ENCODE assay signal across 6 cellular contexts in genomic region chr19:49514151-49514550, GRCh38. TPM values are rescaled to one million over a fixed set of nuclear protein-coding genes. Genes with fewer than 3 reads are reported as not detected.
A peak's percentile ranks its signal among the peaks of the same experiment; 100 is the strongest.
DNase-seq lines count a peak whose midpoint lies in the region; ATAC-seq, FAIRE-seq and TF ChIP-seq lines count a peak whose summit lies in the region.

No MANE protein-coding gene starts in this region.

- no peaks in the 10 kb centered on the region for H3K36me3 Mint-ChIP-seq in astrocyte (ENCODE audit: low read depth, unreplicated experiment)

- TF ChIP-seq CTCF in IMR-90 (conservative IDR thresholded peaks at IDR 0.05; ENCODE audit: low read depth, low read length) (no peak), astrocyte (IDR thresholded peaks at IDR 0.05; ENCODE audit: insufficient read depth, low read depth, low read length) (no peak), pancreas (IDR thresholded peaks at IDR 0.05) (no peak), lower leg skin (IDR thresholded peaks at IDR 0.05) (no peak)

- no peak overlapping the region for H2AK5ac ChIP-seq in IMR-90 (ENCODE audit: low read depth, low read length)

- H2BK120ac ChIP-seq in IMR-90 (ENCODE audit: low read depth, low read length), result no peak overlapping the region

- H2BK5ac ChIP-seq in IMR-90 (ENCODE audit: low read depth, low read length, poor library complexity, severe bottlenecking), result no peak overlapping the region

- ATAC-seq in IMR-90 (ENCODE audit: low read depth), result no peak
- peak; percentile 40 to 67 (median 54) for ATAC-seq in pancreas
- ATAC-seq in HG03175 (IDR thresholded peaks at IDR 0.05; ENCODE audit: unreplicated experiment), result no peak

- BruUV-seq in IMR-90 (replicated peaks; lab: Mats Ljungman, UMichigan), result no TSS peak

- WGBS in IMR-90 (ENCODE audit: extremely low coverage in 2 of 2, insufficient read length in 1 of 2), 2 experiments, result 88% methylated on average over 18 of the region's 21 CpGs; no CpG with 5 or more reads in 1 of the 2 experiments
- 12 to 20% methylated on average over 20 to 21 of the region's 21 CpGs for WGBS in pancreas, 2 donors
- 80 to 84% methylated on average over 14 to 21 of the region's 21 CpGs for WGBS in lower leg skin, 2 donors

- H3K27ac ChIP-seq in IMR-90 (ENCODE audit: insufficient read depth, low read length) (no peak overlapping the region), astrocyte (ENCODE audit: low read depth, low read length) (no peak overlapping the region), pancreas (no peak overlapping the region)

- intact Hi-C loops in IMR-90 (cut with micrococcal nuclease), result no loop called here
- intact Hi-C loops in pancreas (cut with DNase I), result no loop called here
- intact Hi-C loops in lower leg skin (cut with DNase I; ENCODE audit: low total_unique reads), result no loop called here

- H3K27me3 ChIP-seq in IMR-90 (ENCODE audit: control insufficient read depth, insufficient read depth, low read length) (no peaks in the 10 kb centered on the region), astrocyte (ENCODE audit: insufficient read depth, low read length) (no peaks in the 10 kb centered on the region), pancreas (no peaks in the 10 kb centered on the region)

- FAIRE-seq in astrocyte (lab: Jason Lieb, UNC) (no peak), pancreas (lab: Jason Lieb, UNC) (no peak)

- in situ Hi-C loops in IMR-90 (cut with MboI; ENCODE audit: low sequenced_read_pairs), result no loop called here

- no peak overlapping the region for H4K5ac ChIP-seq in IMR-90 (ENCODE audit: low read depth, low read length)

- peaks cover 9% of the 10 kb centered on the region; the same call in 1 of the 2 replicates for H3K36me3 ChIP-seq in IMR-90 (ENCODE audit: control insufficient read depth, insufficient read depth, low read length)
- H3K36me3 ChIP-seq in astrocyte (ENCODE audit: insufficient read depth, low read length), result no peaks in the 10 kb centered on the region
- no peaks in the 10 kb centered on the region for H3K36me3 ChIP-seq in pancreas

- H4K8ac ChIP-seq in IMR-90 (ENCODE audit: low read depth in 2 of 2, low read length in 2 of 2), result no peak overlapping the region

- H2AFZ ChIP-seq in IMR-90 (replicated peaks; ENCODE audit: low read length, poor library complexity) (peak overlapping the region; percentile 51), astrocyte (ENCODE audit: low read depth, low read length) (no peak overlapping the region)

- TF ChIP-seq RAD21 in IMR-90 (IDR thresholded peaks at IDR 0.05; ENCODE audit: low read length), result no peak

- TF ChIP-seq POLR2A in IMR-90 (IDR thresholded peaks at IDR 0.05; ENCODE audit: low read depth, low read length), result no peak
- TF ChIP-seq POLR2A in lower leg skin (IDR thresholded peaks at IDR 0.05), result no peak

- H3K27me3 Mint-ChIP-seq in astrocyte (ENCODE audit: low read depth, unreplicated experiment), result no peaks in the 10 kb centered on the region

- H3K9ac ChIP-seq in IMR-90 (ENCODE audit: low read depth, low read length), result no peak overlapping the region
- no peak overlapping the region for H3K9ac ChIP-seq in astrocyte (ENCODE audit: low read length)

- H3K4me1 ChIP-seq in IMR-90 (ENCODE audit: control insufficient read depth, insufficient read depth, low read length) (peaks cover 5% of the 10 kb centered on the region; the same call in 1 of the 2 replicates), astrocyte (ENCODE audit: insufficient read depth, low read length) (peaks cover 7% of the 10 kb centered on the region), pancreas (peaks cover 0 to 11% (median 0%) of the 10 kb centered on the region in 3 donors)

- H3K9me1 ChIP-seq in IMR-90 (ENCODE audit: insufficient read depth, low read length), result 0 out of 2 replicates have a peak, but pooled peaks cover 4% of the 10 kb centered on the region

- POLR2A ChIA-PET in IMR-90 (lab: Charles Lee; ENCODE audit: unreplicated experiment), result interaction anchor here (0.6 to 1.0 kb wide), 2 partner anchors 26 to 117 kb away, joined by 3 read pairs; no protein-coding TSS in a partner anchor

- H3K4me1 Mint-ChIP-seq in astrocyte (ENCODE audit: low read depth, unreplicated experiment), result peaks cover 5% of the 10 kb centered on the region

- no peak overlapping the region for H3K4me3 Mint-ChIP-seq in astrocyte (ENCODE audit: unreplicated experiment)

- CTCF ChIA-PET in IMR-90 (lab: Yijun Ruan, JAX), result interaction anchor here (0.7 kb wide), 1 partner anchor 56 kb away, joined by 3 read pairs; no protein-coding TSS in a partner anchor

- H4K20me1 ChIP-seq in IMR-90 (ENCODE audit: insufficient read depth, low read length) (no peaks in the 10 kb centered on the region), astrocyte (ENCODE audit: insufficient read depth, low read length) (no peaks in the 10 kb centered on the region)

- no peaks in the 10 kb centered on the region for H3K79me2 ChIP-seq in astrocyte (ENCODE audit: insufficient read depth, low read length)

- H2BK20ac ChIP-seq in IMR-90 (ENCODE audit: low read depth, low read length), result no peak overlapping the region

- no peak overlapping the region for H4K91ac ChIP-seq in IMR-90 (ENCODE audit: insufficient read depth, low read depth, low read length)

- H3K4ac ChIP-seq in IMR-90 (ENCODE audit: low read depth, low read length), result no peak overlapping the region

- no peak overlapping the region for H3K56ac ChIP-seq in IMR-90 (ENCODE audit: extremely low read depth, insufficient read depth, low read length)

- H3K23ac ChIP-seq in IMR-90 (ENCODE audit: low read depth, low read length), result no peak overlapping the region

- H3K79me1 ChIP-seq in IMR-90 (ENCODE audit: low read depth in 1 of 2, low read length in 2 of 2), result peaks cover 6 to 8% of the 10 kb centered on the region in 2 experiments; a peak in 2 of 4 replicates

- no peaks in the 10 kb centered on the region for H3K9me3 ChIP-seq in IMR-90 (ENCODE audit: control insufficient read depth, insufficient read depth, low read length)
- H3K9me3 ChIP-seq in astrocyte (ENCODE audit: insufficient read depth, low read depth, low read length), result no peaks in the 10 kb centered on the region
- H3K9me3 ChIP-seq in pancreas, result no peaks in the 10 kb centered on the region

- H2AK9ac ChIP-seq in IMR-90 (replicated peaks; ENCODE audit: low read depth, low read length, poor library complexity), result peak overlapping the region; percentile 82

- dilution Hi-C loops in IMR-90 (cut with HindIII; ENCODE audit: low sequenced_read_pairs, unreplicated experiment), result no loop called here

- DNase-seq in IMR-90 (no peak), astrocyte (ENCODE audit: low read depth) (no peak), pancreas (peak in 3 of 6 donors; percentile 35 to 82 (median 61)), lower leg skin (ENCODE audit: low spot score in 2 of 2) (no peak), superior temporal gyrus (ENCODE audit: extremely low spot score) (no peak)

- no peak overlapping the region for H3K14ac ChIP-seq in IMR-90 (replicated peaks; ENCODE audit: low read depth, low read length)

- H3K4me3 ChIP-seq in IMR-90 (ENCODE audit: insufficient read depth, low read depth, low read length) (no peak overlapping the region), astrocyte (ENCODE audit: insufficient read depth, low read depth, low read length) (no peak overlapping the region), pancreas (peak overlapping the region; percentile 13 to 80 (median 74)), lower leg skin (ENCODE audit: low read depth, poor library complexity, severe bottlenecking) (no peak overlapping the region)

- H2BK15ac ChIP-seq in IMR-90 (ENCODE audit: low read depth, low read length), result no peak overlapping the region

- no peak overlapping the region; the same call in 1 of the 2 replicates for H3K4me2 ChIP-seq in IMR-90 (ENCODE audit: low read depth, low read length)
- H3K4me2 ChIP-seq in astrocyte (ENCODE audit: low read length), result peak overlapping the region; percentile 92

- no peak overlapping the region for H3K27ac Mint-ChIP-seq in astrocyte (ENCODE audit: unreplicated experiment)

- H3K18ac ChIP-seq in IMR-90 (ENCODE audit: low read depth, low read length), result no peak overlapping the region

- H3K9me3 Mint-ChIP-seq in astrocyte (ENCODE audit: unreplicated experiment), result no peaks in the 10 kb centered on the region

RNA-seq across cellular contexts. Expression of gene FCGRT, which starts 1.7 kb away (rescaled TPM):
- total RNA-seq in IMR-90 (2012; rRNA removed) (14.7 and 17.0 TPM in 2 replicates), astrocyte (32.2 and 40.6 TPM in 2 replicates), pancreas (100 to 1,000 TPM in 1 of 6 donors, 10 to 100 TPM in 5; 48.4 to 105 (median 66.3) TPM), lower leg skin (100 to 1,000 TPM; 130 to 198 (median 146) TPM)
- polyA plus RNA-seq in IMR-90 (2012; rRNA removed) (64.8 and 68.7 TPM in 2 replicates), pancreas (10 to 100 TPM; 74.5 to 87.8 TPM)
- polyA plus RNA-seq in IMR-90 (2012; cell fraction: cytosol; rRNA removed), result 76.9 and 114 TPM in 2 replicates
- 118 and 198 TPM in 2 replicates for polyA plus RNA-seq in IMR-90 (2012; cell fraction: nucleus; rRNA removed; ENCODE audit: low replicate concordance)

RNA-seq across cellular contexts. Expression of gene RCN3, which starts 13.7 kb away (rescaled TPM):
- total RNA-seq in IMR-90 (2012; rRNA removed) (102 and 111 TPM in 2 replicates), astrocyte (20.2 and 27.5 TPM in 2 replicates), pancreas (10 to 100 TPM in 1 of 6 donors, 1 to 10 TPM in 5; 1.6 to 16.5 (median 4.8) TPM), lower leg skin (10 to 100 TPM in 2 of 4 donors, 1 to 10 TPM in 2; 8.8 to 15.3 (median 10.9) TPM)
- polyA plus RNA-seq in IMR-90 (2012; rRNA removed) (116 and 119 TPM in 2 replicates), pancreas (10 to 100 TPM; 38.7 to 41.5 TPM)
- 122 and 126 TPM in 2 replicates for polyA plus RNA-seq in IMR-90 (2012; cell fraction: cytosol; rRNA removed)
- polyA plus RNA-seq in IMR-90 (2012; cell fraction: nucleus; rRNA removed; ENCODE audit: low replicate concordance), result 53.7 and 82.6 TPM in 2 replicates

RNA-seq across cellular contexts. Expression of gene RPS11, which starts 17.9 kb away (rescaled TPM):
- total RNA-seq in IMR-90 (2012; rRNA removed) (3,436 and 3,623 TPM in 2 replicates), astrocyte (1,263 and 1,399 TPM in 2 replicates), pancreas (1,000 to 10,000 TPM in 4 of 6 donors, 100 to 1,000 TPM in 2; 765 to 1,427 (median 1,126) TPM), lower leg skin (1,000 to 10,000 TPM; 4,267 to 5,958 (median 4,793) TPM)
- polyA plus RNA-seq in IMR-90 (2012; rRNA removed) (5,513 and 6,961 TPM in 2 replicates), pancreas (1,000 to 10,000 TPM; 2,346 to 2,426 TPM)
- polyA plus RNA-seq in IMR-90 (2012; cell fraction: cytosol; rRNA removed), result 2,872 and 3,119 TPM in 2 replicates
- 985 and 2,521 TPM in 2 replicates for polyA plus RNA-seq in IMR-90 (2012; cell fraction: nucleus; rRNA removed; ENCODE audit: low replicate concordance)

RNA-seq across cellular contexts. Expression of gene RPL13A, which starts 26.7 kb away (rescaled TPM):
- total RNA-seq in IMR-90 (2012; rRNA removed) (1,477 and 1,924 TPM in 2 replicates), astrocyte (2,066 and 2,119 TPM in 2 replicates), pancreas (1,000 to 10,000 TPM; 1,459 to 2,866 (median 2,217) TPM), lower leg skin (1,000 to 10,000 TPM; 3,727 to 4,286 (median 3,958) TPM)
- polyA plus RNA-seq in IMR-90 (2012; rRNA removed) (2,069 and 2,840 TPM in 2 replicates), pancreas (1,000 to 10,000 TPM; 1,585 to 1,842 TPM)
- 3,282 and 4,112 TPM in 2 replicates for polyA plus RNA-seq in IMR-90 (2012; cell fraction: cytosol; rRNA removed)
- 1,203 and 1,338 TPM in 2 replicates for polyA plus RNA-seq in IMR-90 (2012; cell fraction: nucleus; rRNA removed; ENCODE audit: low replicate concordance)

RNA-seq across cellular contexts. Expression of gene FLT3LG, which starts 40.1 kb away (rescaled TPM):
- total RNA-seq in IMR-90 (2012; rRNA removed) (0.56 and 0.90 TPM in 2 replicates), astrocyte (0.38 TPM in 1 of 2 replicates, not detected in the other), pancreas (1 to 10 TPM in 5 of 6 donors, under 1 TPM in 1; 0.79 to 3.7 (median 1.8) TPM), lower leg skin (1 to 10 TPM; 2.8 to 6.0 (median 4.4) TPM)
- polyA plus RNA-seq in IMR-90 (2012; rRNA removed) (8.3 and 10.2 TPM in 2 replicates), pancreas (1 to 10 TPM; 7.1 to 8.4 TPM)
- polyA plus RNA-seq in IMR-90 (2012; cell fraction: cytosol; rRNA removed), result 10.8 and 12.0 TPM in 2 replicates
- 11.4 and 22.4 TPM in 2 replicates for polyA plus RNA-seq in IMR-90 (2012; cell fraction: nucleus; rRNA removed; ENCODE audit: low replicate concordance)

Comparison
In these comparisons a context has a peak if more than half of its experiments do, and no peak if none do; other contexts are left out.
1. ATAC-seq: peak in pancreas (4 of 4); none in IMR-90 (single experiment) and HG03175 (single experiment).
2. H3K4me3 ChIP-seq: peak in pancreas (4 of 4); none in IMR-90 (single experiment), astrocyte (single experiment) and lower leg skin (single experiment).